In genomic region chr10:10540383-10540782, GRCh38 we compare ENCODE assay signal across 21 cellular contexts.
DNase-seq lines count a peak whose midpoint lies in the region; ATAC-seq, FAIRE-seq and TF ChIP-seq lines count a peak whose summit lies in the region.
"Had no signal": no experiment of that assay in that cellular context is flagged by ENCODE, and none has a peak within 500 bp of the region (broad histone marks: within the 10 kb centered on the region; RNA-seq: fewer than 3 reads in every experiment).

No MANE protein-coding gene starts in this region.

- H3K4me1 Mint-ChIP-seq in nephron progenitor cell: peaks cover 15% of the 10 kb centered on the region
- H3K4me1 Mint-ChIP-seq: CD14-positive monocyte; CD8-positive, alpha-beta memory T cell had no signal

- no peaks in the 10 kb centered on the region for H3K79me1 ChIP-seq in IMR-90 (ENCODE audit: low read depth in 1 of 2, low read length in 2 of 2)

- POLR2A ChIA-PET in IMR-90 (lab: Charles Lee; ENCODE audit: unreplicated experiment): no interaction called here

- TF ChIP-seq CTCF in IMR-90 (conservative IDR thresholded peaks at IDR 0.05; ENCODE audit: low read depth, low read length): no peak
- TF ChIP-seq CTCF in fibroblast of mammary gland (conservative IDR thresholded peaks at IDR 0.05; ENCODE audit: control insufficient read depth, insufficient read depth, low read depth, low read length): no peak
- TF ChIP-seq CTCF in nephron progenitor cell (IDR thresholded peaks at IDR 0.05): no peak
- TF ChIP-seq CTCF in body of pancreas (IDR thresholded peaks at IDR 0.05): no peak

- no peak overlapping the region for H3K56ac ChIP-seq in IMR-90 (ENCODE audit: extremely low read depth, insufficient read depth, low read length)

- no peak overlapping the region for H3K23ac ChIP-seq in IMR-90 (ENCODE audit: low read depth, low read length)

- H3K27me3 ChIP-seq in IMR-90 (ENCODE audit: control insufficient read depth, insufficient read depth, low read length) (no peaks in the 10 kb centered on the region), body of pancreas (no peaks in the 10 kb centered on the region)
- H3K27me3 ChIP-seq: BE2C; BLaER1 treated with 17β-estradiol and CSF1 and Interleukin-3, amounts not matched to agents 10 nM and 100 nM had no signal

- H3K4me1 ChIP-seq in IMR-90 (ENCODE audit: control insufficient read depth, insufficient read depth, low read length) (peaks cover 4% of the 10 kb centered on the region), body of pancreas (no peaks in the 10 kb centered on the region)
- H3K4me1 ChIP-seq: BE2C had no signal

- no peak overlapping the region for H2AK9ac ChIP-seq in IMR-90 (replicated peaks; ENCODE audit: low read depth, low read length, poor library complexity)

- no peak overlapping the region for H3K4me2 ChIP-seq in IMR-90 (ENCODE audit: low read depth, low read length)
- H3K4me2 ChIP-seq: BLaER1 treated with 17β-estradiol and CSF1 and Interleukin-3, amounts not matched to agents 10 nM and 100 nM; GM23338 had no signal

- peaks cover 7% of the 10 kb centered on the region for H3K27me3 Mint-ChIP-seq in nephron progenitor cell (ENCODE audit: low read depth, poor library complexity)
- H3K27me3 Mint-ChIP-seq: CD8-positive, alpha-beta memory T cell had no signal

- no peak for TF ChIP-seq POLR2A in IMR-90 (IDR thresholded peaks at IDR 0.05; ENCODE audit: low read depth, low read length)
- no peak for TF ChIP-seq POLR2A in body of pancreas (IDR thresholded peaks at IDR 0.05)
- TF ChIP-seq POLR2A in H54 (IDR thresholded peaks at IDR 0.05; ENCODE audit: low read depth, low read length): no peak

- no peaks in the 10 kb centered on the region for H3K36me3 ChIP-seq in IMR-90 (ENCODE audit: control insufficient read depth, insufficient read depth, low read length)
- H3K36me3 ChIP-seq in body of pancreas (replicated peaks in 1 of 2; ENCODE audit: insufficient read depth in 1 of 2, low read depth in 2 of 2): no peaks in the 10 kb centered on the region
- H3K36me3 ChIP-seq: BE2C; BLaER1 treated with 17β-estradiol and CSF1 and Interleukin-3, amounts not matched to agents 10 nM and 100 nM had no signal

- H3K14ac ChIP-seq in IMR-90 (replicated peaks; ENCODE audit: low read depth, low read length): no peak overlapping the region

- no peak overlapping the region for H2AK5ac ChIP-seq in IMR-90 (ENCODE audit: low read depth, low read length)

- no peaks in the 10 kb centered on the region for H4K20me1 ChIP-seq in IMR-90 (ENCODE audit: insufficient read depth, low read length)
- H4K20me1 ChIP-seq: BLaER1 treated with 17β-estradiol and CSF1 and Interleukin-3, amounts not matched to agents 10 nM and 100 nM had no signal

- H3K9me3 Mint-ChIP-seq in nephron progenitor cell: peaks cover 3% of the 10 kb centered on the region
- H3K9me3 Mint-ChIP-seq: CD4-positive, alpha-beta T cell; CD8-positive, alpha-beta memory T cell; GM23338; H9 had no signal

- peak overlapping the region; percentile 39 for H3K27ac Mint-ChIP-seq in nephron progenitor cell
- H3K27ac Mint-ChIP-seq: CD4-positive, alpha-beta T cell; CD8-positive, alpha-beta memory T cell; GM23338; H9; HFFc6 had no signal

- dilution Hi-C loops in IMR-90 (cut with HindIII; ENCODE audit: low sequenced_read_pairs, unreplicated experiment): no loop called here

- H2BK20ac ChIP-seq in IMR-90 (ENCODE audit: low read depth, low read length): no peak overlapping the region

- no peak overlapping the region for H2BK120ac ChIP-seq in IMR-90 (ENCODE audit: low read depth, low read length)

- no TSS peak for BruUV-seq in IMR-90 (replicated peaks; lab: Mats Ljungman, UMichigan)

- CTCF ChIA-PET in IMR-90 (lab: Yijun Ruan, JAX): no interaction called here

- in situ Hi-C loops in IMR-90 (cut with MboI; ENCODE audit: low sequenced_read_pairs): no loop called here

- H3K18ac ChIP-seq in IMR-90 (ENCODE audit: low read depth, low read length): no peak overlapping the region; the same call in 1 of the 2 replicates

- no peak overlapping the region for H3K9ac ChIP-seq in IMR-90 (ENCODE audit: low read depth, low read length)
- H3K9ac ChIP-seq: BLaER1 treated with 17β-estradiol and CSF1 and Interleukin-3, amounts not matched to agents 10 nM and 100 nM had no signal

- DNase-seq in EL: peak; percentile 8
- DNase-seq in IMR-90: peak; percentile 46
- peak; percentile 78 for DNase-seq in fibroblast of mammary gland (ENCODE audit: low read depth)
- DNase-seq in nephron progenitor cell: no peak
- DNase-seq in body of pancreas: no peak
- no peak for DNase-seq in germinal center (ENCODE audit: low spot score)
- no peak for DNase-seq in D341Med (ENCODE audit: low spot score)
- no peak for DNase-seq in H54 (ENCODE audit: insufficient read length, low spot score)
- DNase-seq: AML-193; BE2C; CD4-positive, alpha-beta T cell; CD8-positive, alpha-beta memory T cell; DMS53; DMS79 treated with DMSO at 0.1 percent for 48 hours; H9; HFFc6 had no signal

- H3K27ac ChIP-seq in IMR-90 (ENCODE audit: insufficient read depth, low read length): no peak overlapping the region
- H3K27ac ChIP-seq in body of pancreas: no peak overlapping the region
- H3K27ac ChIP-seq: BLaER1 treated with 17β-estradiol and CSF1 and Interleukin-3, amounts not matched to agents 10 nM and 100 nM had no signal

- H3K36me3 Mint-ChIP-seq in nephron progenitor cell (ENCODE audit: low read depth): no peaks in the 10 kb centered on the region
- H3K36me3 Mint-ChIP-seq: CD14-positive monocyte; CD8-positive, alpha-beta memory T cell had no signal

- H3K9me1 ChIP-seq in IMR-90 (ENCODE audit: insufficient read depth, low read length): no peaks in the 10 kb centered on the region

- no peak overlapping the region for H4K91ac ChIP-seq in IMR-90 (ENCODE audit: insufficient read depth, low read depth, low read length)

- H3K4me3 Mint-ChIP-seq in nephron progenitor cell: no peak overlapping the region
- H3K4me3 Mint-ChIP-seq: CD14-positive monocyte; CD4-positive, alpha-beta T cell; CD8-positive, alpha-beta memory T cell; GM23338; H9; HFFc6 had no signal

- H3K4me3 ChIP-seq in IMR-90 (ENCODE audit: insufficient read depth, low read depth, low read length): no peak overlapping the region
- no peak overlapping the region for H3K4me3 ChIP-seq in fibroblast of mammary gland (ENCODE audit: control insufficient read depth, low read depth, low read length)
- no peak overlapping the region for H3K4me3 ChIP-seq in body of pancreas
- H3K4me3 ChIP-seq: BLaER1 treated with 17β-estradiol and CSF1 and Interleukin-3, amounts not matched to agents 10 nM and 100 nM; GM23338 had no signal

- no peak overlapping the region for H2BK5ac ChIP-seq in IMR-90 (ENCODE audit: low read depth, low read length, poor library complexity, severe bottlenecking)

- no peak overlapping the region for H4K5ac ChIP-seq in IMR-90 (ENCODE audit: low read depth, low read length)

- H3K9me3 ChIP-seq in IMR-90 (ENCODE audit: control insufficient read depth, insufficient read depth, low read length) (no peaks in the 10 kb centered on the region), body of pancreas (no peaks in the 10 kb centered on the region)
- H3K9me3 ChIP-seq: BE2C had no signal

- no peak for FAIRE-seq in H54 (lab: Jason Lieb, UNC)
- FAIRE-seq: G401.6, GM12892 had no signal

- H2BK15ac ChIP-seq in IMR-90 (ENCODE audit: low read depth, low read length): no peak overlapping the region

- intact Hi-C loops in IMR-90 (cut with micrococcal nuclease): no loop called here
- intact Hi-C loops in body of pancreas (cut with DNase I): no loop called here

- H4K8ac ChIP-seq in IMR-90 (ENCODE audit: low read depth in 2 of 2, low read length in 2 of 2): no peak overlapping the region

- H3K4ac ChIP-seq in IMR-90 (ENCODE audit: low read depth, low read length): no peak overlapping the region

- 20% methylated on average over 1 of the region's 3 CpGs; no CpG with 5 or more reads in 1 of the 2 experiments for WGBS in IMR-90 (ENCODE audit: extremely low coverage in 2 of 2, insufficient read length in 1 of 2), 2 experiments
- 51 to 57% methylated on average over 3 of the region's 3 CpGs for WGBS in body of pancreas, 2 donors

- peak; percentile 51 for ATAC-seq in IMR-90 (ENCODE audit: low read depth)
- no peak for ATAC-seq in body of pancreas
- ATAC-seq: GM23338 had no signal

- TF ChIP-seq RAD21 in IMR-90 (IDR thresholded peaks at IDR 0.05; ENCODE audit: low read length): no peak

- H2AFZ ChIP-seq in IMR-90 (replicated peaks; ENCODE audit: low read length, poor library complexity): no peak overlapping the region
- H2AFZ ChIP-seq: GM23338 had no signal

TF ChIP-seq in IMR-90, 13 proteins besides CTCF, POLR2A, EP300 and RAD21:
- TF ChIP-seq NFE2L2 (IDR thresholded peaks at IDR 0.05; ENCODE audit: low read depth, low read length) (no peak), RFX5 (IDR thresholded peaks at IDR 0.05; ENCODE audit: low read depth, low read length) (no peak), USF2 (IDR thresholded peaks at IDR 0.05; ENCODE audit: low read depth, low read length) (no peak), BHLHE40 (IDR thresholded peaks at IDR 0.05; ENCODE audit: low read depth, low read length) (no peak), CHD1 (IDR thresholded peaks at IDR 0.05; ENCODE audit: low read depth, low read length) (no peak), MAZ (IDR thresholded peaks at IDR 0.05; ENCODE audit: borderline replicate concordance, low read depth, low read length) (no peak), ELK1 (IDR thresholded peaks at IDR 0.05; ENCODE audit: borderline replicate concordance, low read depth, low read length) (no peak), RCOR1 (IDR thresholded peaks at IDR 0.05; ENCODE audit: insufficient replicate concordance, low read length) (no peak), FOS (IDR thresholded peaks at IDR 0.05; ENCODE audit: low read depth, low read length) (no peak), MAFK (IDR thresholded peaks at IDR 0.05; ENCODE audit: low read depth, low read length) (no peak), MXI1 (IDR thresholded peaks at IDR 0.05; ENCODE audit: borderline replicate concordance, low read depth, low read length) (no peak), SMC3 (IDR thresholded peaks at IDR 0.05; ENCODE audit: low read depth, low read length) (no peak)

Comparison
In these comparisons a context has a peak if more than half of its experiments do, and no peak if none do; other contexts are left out.
1. DNase-seq: peak in EL (single experiment), IMR-90 (single experiment) and fibroblast of mammary gland (single experiment); none in nephron progenitor cell (single experiment), body of pancreas (0 of 4), germinal center (single experiment), D341Med (single experiment) and H54 (single experiment).